Comparison of ENCODE assay signal across 13 cellular contexts in the genomic region with DNA sequence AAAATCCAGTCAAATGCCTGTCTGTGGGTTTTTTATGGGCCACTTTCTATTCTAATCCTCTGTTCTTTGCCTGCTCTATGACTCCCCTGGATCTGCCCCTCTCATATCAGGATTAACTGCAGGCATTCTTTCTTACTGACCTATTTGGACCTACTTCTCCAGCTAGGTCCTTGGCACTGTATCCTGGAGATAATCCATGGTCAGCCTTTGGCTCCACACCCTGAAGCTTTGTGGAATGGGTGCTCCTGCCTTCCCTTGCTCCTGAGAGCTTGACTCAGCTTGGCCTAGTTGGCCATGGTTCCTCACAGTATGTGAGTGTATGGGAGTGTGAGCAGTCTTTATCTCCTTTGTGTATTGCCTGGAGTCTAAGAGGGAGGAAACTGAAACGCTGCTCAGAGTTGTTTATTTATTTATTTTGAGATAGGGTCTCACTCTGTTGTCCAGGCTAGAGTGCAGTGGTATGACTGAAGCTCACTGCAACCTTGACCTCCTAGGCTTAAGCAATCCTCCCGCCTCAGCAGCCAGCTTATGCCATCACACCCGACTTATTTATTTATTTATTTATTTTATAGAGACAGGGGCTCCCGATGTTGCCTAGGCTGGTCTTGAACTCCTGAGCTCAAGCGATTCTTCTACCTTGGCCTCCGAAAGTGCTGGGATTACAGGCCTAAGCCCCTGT. TPM values are rescaled to one million over a fixed set of nuclear protein-coding genes. Genes with fewer than 3 reads are reported as not detected.
DNase-seq lines count a peak whose midpoint lies in the region; ATAC-seq and TF ChIP-seq lines count a peak whose summit lies in the region.
"Had no signal": no experiment of that assay in that cellular context is flagged by ENCODE, and none has a peak within 500 bp of the region (broad histone marks: within the 10 kb centered on the region; RNA-seq: fewer than 3 reads in every experiment).

No MANE protein-coding gene starts in this region.

- H3K36me3 Mint-ChIP-seq in stimulated activated naive CD8-positive, alpha-beta T cell treated with anti-CD3 and anti-CD28 coated beads, Interleukin-15, Interleukin-2, amounts not matched to agents 100 ng/mL and 50 ng/mL, for 24 hours (ENCODE audit: low read depth) = peaks cover 5% of the 10 kb centered on the region

- H3K4me1 Mint-ChIP-seq in stimulated activated naive CD8-positive, alpha-beta T cell treated with anti-CD3 and anti-CD28 coated beads, Interleukin-15, Interleukin-2, amounts not matched to agents 100 ng/mL and 50 ng/mL, for 24 hours (ENCODE audit: low read depth) = peaks cover 14% of the 10 kb centered on the region
- H3K4me1 Mint-ChIP-seq: B cell had no signal

- DNase-seq in stimulated activated naive CD8-positive, alpha-beta T cell treated with anti-CD3 and anti-CD28 coated beads, Interleukin-15, Interleukin-2, amounts not matched to agents 100 U/mL and 50 U/mL, for 24 hours = no peak
- DNase-seq in cardiac fibroblast (ENCODE audit: low read depth in 2 of 2) = peak; percentile 24 to 42
- peak; percentile 30 for DNase-seq in mucosa of gallbladder (ENCODE audit: low spot score)
- no peak for DNase-seq in activated CD8-positive, alpha-beta memory T cell treated with anti-CD3 and anti-CD28 coated beads, Interleukin-2, amount 50 U/mL, for 4 hours
- DNase-seq in dermis blood vessel endothelial cell = no peak
- DNase-seq: activated naive CD4-positive, alpha-beta T cell treated with Interleukin-2 at 50 U/mL for 16 hours; DMS79; Kasumi-1 had no signal

- TF ChIP-seq CTCF in cardiac fibroblast (IDR thresholded peaks at IDR 0.05; ENCODE audit: low read depth, low read length) = no peak

- H3K4me3 Mint-ChIP-seq in stimulated activated naive CD8-positive, alpha-beta T cell treated with anti-CD3 and anti-CD28 coated beads, Interleukin-15, Interleukin-2, amounts not matched to agents 100 ng/mL and 50 ng/mL, for 24 hours = no peak overlapping the region
- H3K4me3 Mint-ChIP-seq: B cell had no signal

- H3K9me3 Mint-ChIP-seq in stimulated activated naive CD8-positive, alpha-beta T cell treated with anti-CD3 and anti-CD28 coated beads, Interleukin-15, Interleukin-2, amounts not matched to agents 100 ng/mL and 50 ng/mL, for 24 hours = peaks cover 10% of the 10 kb centered on the region

- no peaks in the 10 kb centered on the region for H3K27me3 Mint-ChIP-seq in stimulated activated naive CD8-positive, alpha-beta T cell treated with anti-CD3 and anti-CD28 coated beads, Interleukin-15, Interleukin-2, amounts not matched to agents 100 ng/mL and 50 ng/mL, for 24 hours
- H3K27me3 Mint-ChIP-seq: B cell had no signal

- ATAC-seq in stimulated activated naive CD8-positive, alpha-beta T cell treated with anti-CD3 and anti-CD28 coated beads, Interleukin-15, Interleukin-2, amounts not matched to agents 100 U/mL and 50 U/mL, for 24 hours = no peak
- ATAC-seq in HG03342 (IDR thresholded peaks at IDR 0.05; ENCODE audit: unreplicated experiment) (no peak), GM21381 (IDR thresholded peaks at IDR 0.05; ENCODE audit: unreplicated experiment) (no peak)

- no peak overlapping the region for H3K4me3 ChIP-seq in cardiac fibroblast (replicated peaks in 1 of 2; ENCODE audit: low read depth in 2 of 2, low read length in 2 of 2)
- H3K4me3 ChIP-seq: lung had no signal

- peak overlapping the region; percentile 69 for H3K27ac Mint-ChIP-seq in stimulated activated naive CD8-positive, alpha-beta T cell treated with anti-CD3 and anti-CD28 coated beads, Interleukin-15, Interleukin-2, amounts not matched to agents 100 ng/mL and 50 ng/mL, for 24 hours
- H3K27ac Mint-ChIP-seq: B cell had no signal

RNA-seq across cellular contexts. Expression of gene CDC14A, which starts 28.7 kb away (rescaled TPM):
- total RNA-seq in mucosa of gallbladder (7.1 TPM), dermis blood vessel endothelial cell (13.1 and 20.6 TPM in 2 replicates)

RNA-seq across cellular contexts. Expression of gene RTCA, which starts 57.6 kb away (rescaled TPM):
- 38.1 TPM for total RNA-seq in mucosa of gallbladder
- 41.0 and 48.7 TPM in 2 replicates for total RNA-seq in dermis blood vessel endothelial cell

Comparison
In these comparisons a context has a peak if more than half of its experiments do, and no peak if none do; other contexts are left out.
1. DNase-seq: peak in cardiac fibroblast (2 of 2) and mucosa of gallbladder (single experiment); none in stimulated activated naive CD8-positive, alpha-beta T cell treated with anti-CD3 and anti-CD28 coated beads, Interleukin-15, Interleukin-2, amounts not matched to agents 100 U/mL and 50 U/mL, for 24 hours (single experiment), activated CD8-positive, alpha-beta memory T cell treated with anti-CD3 and anti-CD28 coated beads, Interleukin-2, amount 50 U/mL, for 4 hours (single experiment) and dermis blood vessel endothelial cell (single experiment).